1 cellular context compared by ENCODE assay signal in the genomic region with DNA sequence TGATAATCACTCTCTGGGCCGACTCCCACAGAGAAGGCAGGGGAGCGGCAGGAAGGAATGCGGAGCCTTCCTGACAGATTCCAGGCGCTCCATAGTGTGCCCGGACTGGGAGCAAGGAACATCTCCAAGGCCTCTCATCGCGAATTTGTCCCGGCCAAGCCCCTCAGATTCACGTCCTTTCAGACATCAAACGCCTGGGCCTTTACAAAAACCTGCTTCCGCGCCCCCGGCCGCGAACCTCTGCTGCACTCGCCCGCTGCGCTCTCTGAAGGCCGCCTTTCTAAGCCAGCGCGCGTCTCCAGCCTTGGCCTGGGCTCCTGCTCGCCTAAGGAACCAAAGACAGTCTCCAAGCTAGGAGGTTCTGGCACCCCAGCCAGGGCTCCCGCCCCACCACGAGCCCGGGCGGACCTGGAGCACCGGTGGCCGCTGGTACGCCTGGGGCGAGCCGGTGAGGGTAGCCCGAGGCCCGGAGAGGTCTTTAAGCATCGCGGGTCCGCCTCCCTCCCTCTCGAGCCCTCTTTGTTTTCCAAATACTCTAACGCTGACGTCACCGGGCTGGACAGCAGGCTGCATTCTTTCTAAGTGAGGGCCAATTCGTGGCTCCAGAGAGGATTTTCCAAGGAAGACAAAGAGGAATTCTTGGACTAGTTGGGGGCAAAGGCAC.
TF ChIP-seq lines count a peak whose summit lies in the region.

No MANE protein-coding gene starts in this region.

TF ChIP-seq in GM23338, 12 proteins besides CTCF, POLR2A, EP300 and RAD21 (continued from another document):
- TF ChIP-seq, protein P1, sequence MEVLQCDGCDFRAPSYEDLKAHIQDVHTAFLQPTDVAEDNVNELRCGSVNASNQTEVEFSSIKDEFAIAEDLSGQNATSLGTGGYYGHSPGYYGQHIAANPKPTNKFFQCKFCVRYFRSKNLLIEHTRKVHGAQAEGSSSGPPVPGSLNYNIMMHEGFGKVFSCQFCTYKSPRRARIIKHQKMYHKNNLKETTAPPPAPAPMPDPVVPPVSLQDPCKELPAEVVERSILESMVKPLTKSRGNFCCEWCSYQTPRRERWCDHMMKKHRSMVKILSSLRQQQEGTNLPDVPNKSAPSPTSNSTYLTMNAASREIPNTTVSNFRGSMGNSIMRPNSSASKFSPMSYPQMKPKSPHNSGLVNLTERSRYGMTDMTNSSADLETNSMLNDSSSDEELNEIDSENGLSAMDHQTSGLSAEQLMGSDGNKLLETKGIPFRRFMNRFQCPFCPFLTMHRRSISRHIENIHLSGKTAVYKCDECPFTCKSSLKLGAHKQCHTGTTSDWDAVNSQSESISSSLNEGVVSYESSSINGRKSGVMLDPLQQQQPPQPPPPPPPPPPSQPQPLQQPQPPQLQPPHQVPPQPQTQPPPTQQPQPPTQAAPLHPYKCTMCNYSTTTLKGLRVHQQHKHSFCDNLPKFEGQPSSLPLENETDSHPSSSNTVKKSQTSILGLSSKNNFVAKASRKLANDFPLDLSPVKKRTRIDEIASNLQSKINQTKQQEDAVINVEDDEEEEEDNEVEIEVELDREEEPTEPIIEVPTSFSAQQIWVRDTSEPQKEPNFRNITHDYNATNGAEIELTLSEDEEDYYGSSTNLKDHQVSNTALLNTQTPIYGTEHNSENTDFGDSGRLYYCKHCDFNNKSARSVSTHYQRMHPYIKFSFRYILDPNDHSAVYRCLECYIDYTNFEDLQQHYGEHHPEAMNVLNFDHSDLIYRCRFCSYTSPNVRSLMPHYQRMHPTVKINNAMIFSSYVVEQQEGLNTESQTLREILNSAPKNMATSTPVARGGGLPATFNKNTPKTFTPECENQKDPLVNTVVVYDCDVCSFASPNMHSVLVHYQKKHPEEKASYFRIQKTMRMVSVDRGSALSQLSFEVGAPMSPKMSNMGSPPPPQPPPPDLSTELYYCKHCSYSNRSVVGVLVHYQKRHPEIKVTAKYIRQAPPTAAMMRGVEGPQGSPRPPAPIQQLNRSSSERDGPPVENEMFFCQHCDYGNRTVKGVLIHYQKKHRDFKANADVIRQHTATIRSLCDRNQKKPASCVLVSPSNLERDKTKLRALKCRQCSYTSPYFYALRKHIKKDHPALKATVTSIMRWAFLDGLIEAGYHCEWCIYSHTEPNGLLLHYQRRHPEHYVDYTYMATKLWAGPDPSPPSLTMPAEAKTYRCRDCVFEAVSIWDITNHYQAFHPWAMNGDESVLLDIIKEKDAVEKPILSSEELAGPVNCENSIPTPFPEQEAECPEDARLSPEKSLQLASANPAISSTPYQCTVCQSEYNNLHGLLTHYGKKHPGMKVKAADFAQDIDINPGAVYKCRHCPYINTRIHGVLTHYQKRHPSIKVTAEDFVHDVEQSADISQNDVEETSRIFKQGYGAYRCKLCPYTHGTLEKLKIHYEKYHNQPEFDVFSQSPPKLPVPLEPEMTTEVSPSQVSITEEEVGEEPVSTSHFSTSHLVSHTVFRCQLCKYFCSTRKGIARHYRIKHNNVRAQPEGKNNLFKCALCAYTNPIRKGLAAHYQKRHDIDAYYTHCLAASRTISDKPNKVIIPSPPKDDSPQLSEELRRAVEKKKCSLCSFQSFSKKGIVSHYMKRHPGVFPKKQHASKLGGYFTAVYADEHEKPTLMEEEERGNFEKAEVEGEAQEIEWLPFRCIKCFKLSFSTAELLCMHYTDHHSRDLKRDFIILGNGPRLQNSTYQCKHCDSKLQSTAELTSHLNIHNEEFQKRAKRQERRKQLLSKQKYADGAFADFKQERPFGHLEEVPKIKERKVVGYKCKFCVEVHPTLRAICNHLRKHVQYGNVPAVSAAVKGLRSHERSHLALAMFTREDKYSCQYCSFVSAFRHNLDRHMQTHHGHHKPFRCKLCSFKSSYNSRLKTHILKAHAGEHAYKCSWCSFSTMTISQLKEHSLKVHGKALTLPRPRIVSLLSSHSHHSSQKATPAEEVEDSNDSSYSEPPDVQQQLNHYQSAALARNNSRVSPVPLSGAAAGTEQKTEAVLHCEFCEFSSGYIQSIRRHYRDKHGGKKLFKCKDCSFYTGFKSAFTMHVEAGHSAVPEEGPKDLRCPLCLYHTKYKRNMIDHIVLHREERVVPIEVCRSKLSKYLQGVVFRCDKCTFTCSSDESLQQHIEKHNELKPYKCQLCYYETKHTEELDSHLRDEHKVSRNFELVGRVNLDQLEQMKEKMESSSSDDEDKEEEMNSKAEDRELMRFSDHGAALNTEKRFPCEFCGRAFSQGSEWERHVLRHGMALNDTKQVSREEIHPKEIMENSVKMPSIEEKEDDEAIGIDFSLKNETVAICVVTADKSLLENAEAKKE (CRISPR knock-in tag; IDR thresholded peaks at IDR 0.05): no peak
- TF ChIP-seq, protein P2, sequence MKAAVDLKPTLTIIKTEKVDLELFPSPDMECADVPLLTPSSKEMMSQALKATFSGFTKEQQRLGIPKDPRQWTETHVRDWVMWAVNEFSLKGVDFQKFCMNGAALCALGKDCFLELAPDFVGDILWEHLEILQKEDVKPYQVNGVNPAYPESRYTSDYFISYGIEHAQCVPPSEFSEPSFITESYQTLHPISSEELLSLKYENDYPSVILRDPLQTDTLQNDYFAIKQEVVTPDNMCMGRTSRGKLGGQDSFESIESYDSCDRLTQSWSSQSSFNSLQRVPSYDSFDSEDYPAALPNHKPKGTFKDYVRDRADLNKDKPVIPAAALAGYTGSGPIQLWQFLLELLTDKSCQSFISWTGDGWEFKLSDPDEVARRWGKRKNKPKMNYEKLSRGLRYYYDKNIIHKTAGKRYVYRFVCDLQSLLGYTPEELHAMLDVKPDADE (IDR thresholded peaks at IDR 0.05): no peak; the same call in 1 of the 2 replicates
- TF ChIP-seq NANOG (IDR thresholded peaks at IDR 0.05; ENCODE audit: borderline replicate concordance) (0 out of 2 replicates have a peak, but pooled peaks have one; percentile 45), CREB1 (CRISPR knock-in tag; IDR thresholded peaks at IDR 0.05; ENCODE audit: low read depth) (peak; percentile 93), ZNF331 (CRISPR knock-in tag; IDR thresholded peaks at IDR 0.05; ENCODE audit: low read depth) (no peak)
TF ChIP-seq in GM23338: peak in this region for 3.
